In the genomic region with DNA sequence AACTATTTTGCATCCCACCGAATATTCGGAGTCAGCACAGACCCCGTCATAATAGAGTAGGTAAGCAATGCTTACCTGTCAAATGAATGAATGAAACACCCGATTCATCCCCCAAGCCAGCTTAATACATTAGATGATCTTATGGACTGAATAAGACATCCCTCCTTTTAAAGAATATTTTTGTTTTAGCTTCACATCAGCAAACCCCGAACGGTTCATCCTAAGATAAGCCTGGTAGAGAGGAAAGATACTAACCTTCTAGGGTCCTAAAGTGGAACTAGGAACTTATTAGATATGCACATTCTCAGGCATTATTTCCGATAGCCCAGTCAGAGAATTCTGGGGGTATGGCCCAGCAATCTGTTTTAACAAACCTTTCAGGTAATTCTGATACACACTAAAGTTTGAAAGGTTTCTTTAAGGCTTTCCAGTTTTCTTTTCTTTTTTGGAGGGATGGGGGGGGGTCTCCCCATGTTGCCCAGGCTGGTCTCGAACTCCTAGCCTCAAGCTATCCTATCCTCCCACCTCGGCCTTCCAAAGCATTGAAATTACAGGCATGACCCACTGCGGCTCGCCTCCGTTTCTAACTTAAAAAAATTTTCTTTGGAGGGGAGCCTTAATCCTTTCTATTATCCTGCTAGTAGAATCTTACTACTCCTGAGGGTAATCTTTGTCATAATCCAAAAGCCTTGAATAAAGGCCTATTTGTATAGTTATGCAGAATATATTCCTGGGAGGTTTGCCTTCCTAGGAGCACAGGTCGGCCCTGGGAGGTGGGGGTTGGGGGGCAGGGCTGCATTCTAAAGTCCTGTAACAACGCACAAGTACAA, we compare ENCODE assay signal across 8 cellular contexts. TPM values are rescaled to one million over a fixed set of nuclear protein-coding genes. Genes with fewer than 3 reads are reported as not detected.
DNase-seq lines count a peak whose midpoint lies in the region; ATAC-seq and TF ChIP-seq lines count a peak whose summit lies in the region.

No MANE protein-coding gene starts in this region.

- H3K27me3 ChIP-seq in aorta (ENCODE audit: control insufficient read depth in 1 of 2, insufficient read depth in 2 of 2, low read length in 1 of 2) = no peaks in the 10 kb centered on the region

- H3K36me3 Mint-ChIP-seq in stimulated activated naive CD8-positive, alpha-beta T cell treated with anti-CD3 and anti-CD28 coated beads, Interleukin-15, Interleukin-2, amounts not matched to agents 100 ng/mL and 50 ng/mL, for 24 hours (ENCODE audit: low read depth) = peaks cover 60% of the 10 kb centered on the region
- no peaks in the 10 kb centered on the region for H3K36me3 Mint-ChIP-seq in chondrocyte (ENCODE audit: low read depth)

- peak overlapping the region; percentile 58 to 90 for H3K4me3 ChIP-seq in aorta (ENCODE audit: low read length in 2 of 2)

- H3K4me3 Mint-ChIP-seq in stimulated activated naive CD8-positive, alpha-beta T cell treated with anti-CD3 and anti-CD28 coated beads, Interleukin-15, Interleukin-2, amounts not matched to agents 100 ng/mL and 50 ng/mL, for 24 hours = peak overlapping the region; percentile 98
- H3K4me3 Mint-ChIP-seq in chondrocyte (ENCODE audit: unreplicated experiment) = peak overlapping the region; percentile 96

- ATAC-seq in stimulated activated naive CD8-positive, alpha-beta T cell treated with anti-CD3 and anti-CD28 coated beads, Interleukin-15, Interleukin-2, amounts not matched to agents 100 U/mL and 50 U/mL, for 24 hours = no peak
- ATAC-seq in aorta (ENCODE audit: low FRiP score) (no peak), HG03025 (IDR thresholded peaks at IDR 0.05; ENCODE audit: low FRiP score, unreplicated experiment) (no peak), HG02981 (IDR thresholded peaks at IDR 0.05; ENCODE audit: unreplicated experiment) (no peak)

- no peaks in the 10 kb centered on the region for H3K9me3 ChIP-seq in aorta (ENCODE audit: control insufficient read depth, low read length)

- peaks cover 73% of the 10 kb centered on the region for H3K4me1 Mint-ChIP-seq in stimulated activated naive CD8-positive, alpha-beta T cell treated with anti-CD3 and anti-CD28 coated beads, Interleukin-15, Interleukin-2, amounts not matched to agents 100 ng/mL and 50 ng/mL, for 24 hours (ENCODE audit: low read depth)
- H3K4me1 Mint-ChIP-seq in chondrocyte (ENCODE audit: low read depth) = peaks cover 58% of the 10 kb centered on the region

- H3K27ac ChIP-seq in aorta (ENCODE audit: low read depth in 1 of 2, low read length in 2 of 2) = peak overlapping the region; percentile 34 to 44

- TF ChIP-seq CTCF in chondrocyte (IDR thresholded peaks at IDR 0.05) = no peak

- H3K36me3 ChIP-seq in aorta (ENCODE audit: control insufficient read depth in 1 of 2, insufficient read depth in 2 of 2, low read length in 1 of 2) = no peaks in the 10 kb centered on the region

- H3K27ac Mint-ChIP-seq in stimulated activated naive CD8-positive, alpha-beta T cell treated with anti-CD3 and anti-CD28 coated beads, Interleukin-15, Interleukin-2, amounts not matched to agents 100 ng/mL and 50 ng/mL, for 24 hours = peak overlapping the region; percentile 97
- H3K27ac Mint-ChIP-seq in chondrocyte (ENCODE audit: unreplicated experiment) = peak overlapping the region; percentile 98

- no peaks in the 10 kb centered on the region for H3K9me3 Mint-ChIP-seq in stimulated activated naive CD8-positive, alpha-beta T cell treated with anti-CD3 and anti-CD28 coated beads, Interleukin-15, Interleukin-2, amounts not matched to agents 100 ng/mL and 50 ng/mL, for 24 hours
- no peaks in the 10 kb centered on the region for H3K9me3 Mint-ChIP-seq in chondrocyte (ENCODE audit: low read depth)

- WGBS in aorta, 2 donors = 30 to 36% methylated on average over 14 of the region's 14 CpGs

- no peak for DNase-seq in stimulated activated naive CD8-positive, alpha-beta T cell treated with anti-CD3 and anti-CD28 coated beads, Interleukin-15, Interleukin-2, amounts not matched to agents 100 U/mL and 50 U/mL, for 24 hours
- DNase-seq in chondrocyte (ENCODE audit: low spot score) = no peak
- DNase-seq in midbrain (lab: John Stamatoyannopoulos, UW) = peak; percentile 43
- DNase-seq in aorta = no peak
- no peak for DNase-seq in Ammon's horn (ENCODE audit: low spot score)

- intact Hi-C loops in aorta (cut with DNase I) = loop anchor here (5.0 to 10.0 kb wide), 2 partner anchors 132 to 656 kb away; a partner anchor contains a TSS

- H3K4me1 ChIP-seq in aorta (ENCODE audit: control insufficient read depth in 1 of 2, insufficient read depth in 2 of 2, low read length in 2 of 2) = peaks cover 0 to 4% of the 10 kb centered on the region in 2 donors

- no peaks in the 10 kb centered on the region for H3K27me3 Mint-ChIP-seq in stimulated activated naive CD8-positive, alpha-beta T cell treated with anti-CD3 and anti-CD28 coated beads, Interleukin-15, Interleukin-2, amounts not matched to agents 100 ng/mL and 50 ng/mL, for 24 hours
- no peaks in the 10 kb centered on the region for H3K27me3 Mint-ChIP-seq in chondrocyte (ENCODE audit: low read depth)

RNA-seq across cellular contexts. Expression of a gene that starts 1.0 kb away (rescaled TPM):
- 302 to 437 TPM (median 434 TPM) in 3 replicates for total RNA-seq in chondrocyte
- total RNA-seq in aorta = 100 to 1,000 TPM; 222 to 318 TPM
- polyA plus RNA-seq in aorta = 100 to 1,000 TPM in 1 of 2 donors, 10 to 100 TPM in 1; 66.3 to 126 TPM
